Comparison of ENCODE assay signal across 23 cellular contexts in genomic region chr1:219302697-219303096, GRCh38.
"Had no signal": no experiment of that assay in that cellular context is flagged by ENCODE, and none has a peak within 500 bp of the region (broad histone marks: within the 10 kb centered on the region; RNA-seq: fewer than 3 reads in every experiment).

No MANE protein-coding gene starts in this region.

- H3K36me3 Mint-ChIP-seq: T-cell had no signal

- H3K4me1 ChIP-seq: spleen, testis had no signal

- H3K27ac Mint-ChIP-seq: activated CD8-positive, alpha-beta T cell treated with anti-CD3 and anti-CD28 coated beads, Interleukin-2, amount 10 ng/mL, durations not matched to agents 7 days and 5 days; activated naive CD8-positive, alpha-beta T cell; activated T-helper 17 cell treated with anti-CD3 and anti-CD28 coated beads, Interleukin-2, amount 50 U/mL, for 72 hours; mesothelial cell of epicardium; naive thymus-derived CD8-positive, alpha-beta T cell; progenitor cell of endocrine pancreas; T-cell; T-helper 2 cell treated with Interferon-gamma antibody and Interleukin-4, amounts not matched to agents 5 μg/mL and 100 μg/mL, for 36 hours; type B pancreatic cell had no signal

- H3K4me3 ChIP-seq: adrenal gland, spleen, testis had no signal

- H3K9me3 ChIP-seq: adrenal gland, testis had no signal

- H3K36me3 ChIP-seq: adrenal gland, spleen had no signal

- DNase-seq: activated CD4-positive, alpha-beta T cell treated with anti-CD3 and anti-CD28 coated beads for 1 hour; activated CD4-positive, alpha-beta T cell treated with anti-CD3 and anti-CD28 coated beads, Interleukin-2, amount 50 U/mL, for 1 hour; activated CD8-positive, alpha-beta T cell treated with anti-CD3 and anti-CD28 coated beads, Interleukin-2, amount 10 ng/mL, durations not matched to agents 7 days and 5 days; activated T-cell treated with anti-CD3 and anti-CD28 coated beads, Interleukin-2, amount 50 U/mL, for 1 hour; adrenal gland; cerebellar nuclear complex; cortex of kidney; effector CD4-positive, alpha-beta T cell; hypothalamus; left ventricle myocardium superior; mammary epithelial cell; naive thymus-derived CD8-positive, alpha-beta T cell; spleen; stimulated activated CD4-positive, alpha-beta T cell treated with anti-CD3 and anti-CD28 coated beads, Interleukin-4, amount 100 ng/mL, for 1 hour; stimulated activated naive CD4-positive, alpha-beta T cell; T-cell; testis had no signal

- H3K27me3 ChIP-seq: adrenal gland, spleen, testis had no signal

- H3K27ac ChIP-seq: adrenal gland, spleen, testis had no signal

- ATAC-seq: activated CD8-positive, alpha-beta T cell treated with anti-CD3 and anti-CD28 coated beads, Interleukin-2, amount 10 ng/mL, durations not matched to agents 7 days and 5 days; activated T-helper 17 cell treated with anti-CD3 and anti-CD28 coated beads, Interleukin-2, amount 50 U/mL, for 72 hours; left ventricle myocardium superior; naive thymus-derived CD8-positive, alpha-beta T cell; T-cell had no signal
